ENCODE assay signal across 25 cellular contexts in the genomic region with DNA sequence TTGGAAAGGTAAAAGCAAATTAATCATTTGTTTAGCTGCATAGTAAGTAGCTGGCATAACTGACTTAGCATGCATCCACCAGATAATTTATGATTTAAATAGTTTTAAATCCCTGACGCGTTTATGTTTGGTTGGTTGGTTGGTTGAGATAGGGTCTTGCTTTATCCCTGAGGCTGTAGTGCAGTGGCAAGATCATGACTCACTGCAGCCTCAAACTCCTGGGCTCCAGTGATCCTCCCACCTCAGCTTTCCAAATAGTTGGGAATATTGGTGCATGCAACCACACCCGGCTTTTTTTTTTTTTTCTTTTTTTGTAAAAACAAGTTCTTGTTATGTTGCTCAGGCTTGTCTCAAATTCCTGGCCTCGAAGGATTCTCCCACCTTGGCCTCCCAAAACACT.
"Had no signal": no experiment of that assay in that cellular context is flagged by ENCODE, and none has a peak within 500 bp of the region (broad histone marks: within the 10 kb centered on the region; RNA-seq: fewer than 3 reads in every experiment).

No MANE protein-coding gene starts in this region.

- ATAC-seq: activated CD8-positive, alpha-beta memory T cell treated with anti-CD3 and anti-CD28 coated beads, Interleukin-2, amount 10 ng/mL, durations not matched to agents 7 days and 5 days; activated T-helper 17 cell treated with anti-CD3 and anti-CD28 coated beads, Interleukin-2, amount 50 U/mL, for 72 hours; K562; Panc1; T-helper 17 cell had no signal

- DNase-seq: activated B cell treated with CpG ODN at 0.5 μM for 24 hours; activated CD4-positive, alpha-beta T cell treated with anti-CD3 and anti-CD28 coated beads for 1 hour; activated CD4-positive, alpha-beta T cell treated with anti-CD3 and anti-CD28 coated beads, Interleukin-2, amount 10 ng/mL, durations not matched to agents 24 days and 14 days; activated CD4-positive, alpha-beta T cell treated with anti-CD3 and anti-CD28 coated beads, Interleukin-2, amount 50 U/mL, for 48 hours; activated CD8-positive, alpha-beta memory T cell treated with anti-CD3 and anti-CD28 coated beads, Interleukin-2, amount 10 ng/mL, durations not matched to agents 7 days and 5 days; activated gamma-delta T cell; activated naive CD4-positive, alpha-beta T cell treated with anti-CD3 and anti-CD28 coated beads for 36 hours; activated T-cell treated with anti-CD3 and anti-CD28 coated beads, Interleukin-2, amount 50 U/mL, for 24 hours; brain microvascular endothelial cell; caudate nucleus; Karpas-422; NCI-H1105 treated with DMSO at 0.1 percent for 48 hours; NCI-H146; NCI-H187 treated with DMSO at 0.1 percent for 48 hours; NCI-H2081 treated with DMSO at 0.1 percent for 48 hours; NCI-H2227 treated with DMSO at 0.1 percent for 48 hours; NCI-H526; NCI-H82; SIG-M5; T-helper 17 cell; T-helper 9 cell had no signal

- H3K4me3 Mint-ChIP-seq: activated B cell treated with CpG ODN at 0.5 μM for 24 hours; activated CD4-positive, alpha-beta T cell treated with anti-CD3 and anti-CD28 coated beads, Interleukin-2, amount 10 ng/mL, durations not matched to agents 24 days and 14 days; activated CD8-positive, alpha-beta memory T cell treated with anti-CD3 and anti-CD28 coated beads, Interleukin-2, amount 10 ng/mL, durations not matched to agents 7 days and 5 days; activated naive CD4-positive, alpha-beta T cell treated with anti-CD3 and anti-CD28 coated beads for 36 hours; activated naive CD8-positive, alpha-beta T cell; activated T-cell treated with anti-CD3 and anti-CD28 coated beads, Interleukin-2, amount 50 U/mL, for 24 hours; activated T-helper 17 cell treated with anti-CD3 and anti-CD28 coated beads, Interleukin-2, amount 50 U/mL, for 72 hours; T-helper 17 cell had no signal

- H3K4me1 Mint-ChIP-seq: activated CD4-positive, alpha-beta T cell treated with anti-CD3 and anti-CD28 coated beads, Interleukin-2, amount 10 ng/mL, durations not matched to agents 24 days and 14 days; activated CD8-positive, alpha-beta memory T cell treated with anti-CD3 and anti-CD28 coated beads, Interleukin-2, amount 10 ng/mL, durations not matched to agents 7 days and 5 days; activated T-helper 17 cell treated with anti-CD3 and anti-CD28 coated beads, Interleukin-2, amount 50 U/mL, for 72 hours; T-helper 17 cell had no signal

- H3K27me3 Mint-ChIP-seq: T-helper 17 cell had no signal

- H3K27ac Mint-ChIP-seq: activated B cell treated with CpG ODN at 0.5 μM for 24 hours; activated CD4-positive, alpha-beta T cell treated with anti-CD3 and anti-CD28 coated beads, Interleukin-2, amount 10 ng/mL, durations not matched to agents 24 days and 14 days; activated CD8-positive, alpha-beta memory T cell treated with anti-CD3 and anti-CD28 coated beads, Interleukin-2, amount 10 ng/mL, durations not matched to agents 7 days and 5 days; activated naive CD4-positive, alpha-beta T cell treated with anti-CD3 and anti-CD28 coated beads for 36 hours; activated naive CD8-positive, alpha-beta T cell; activated T-cell treated with anti-CD3 and anti-CD28 coated beads, Interleukin-2, amount 50 U/mL, for 24 hours; activated T-helper 17 cell treated with anti-CD3 and anti-CD28 coated beads, Interleukin-2, amount 50 U/mL, for 72 hours; T-helper 17 cell had no signal

- H3K36me3 Mint-ChIP-seq: activated CD8-positive, alpha-beta memory T cell treated with anti-CD3 and anti-CD28 coated beads, Interleukin-2, amount 10 ng/mL, durations not matched to agents 7 days and 5 days; activated naive CD8-positive, alpha-beta T cell had no signal

- H3K4me3 ChIP-seq: K562 had no signal

- H3K9me3 Mint-ChIP-seq: activated CD4-positive, alpha-beta T cell treated with anti-CD3 and anti-CD28 coated beads, Interleukin-2, amount 10 ng/mL, durations not matched to agents 24 days and 14 days; activated T-helper 17 cell treated with anti-CD3 and anti-CD28 coated beads, Interleukin-2, amount 50 U/mL, for 72 hours had no signal

- H3K27ac ChIP-seq: brain microvascular endothelial cell had no signal
